Comparison of ENCODE assay signal across 20 cellular contexts in genomic region chr4:7637971-7638370, GRCh38.
"Had no signal": no experiment of that assay in that cellular context is flagged by ENCODE, and none has a peak within 500 bp of the region (broad histone marks: within the 10 kb centered on the region; RNA-seq: fewer than 3 reads in every experiment).

No MANE protein-coding gene starts in this region.

- H3K9me3 ChIP-seq: esophagus muscularis mucosa, gastroesophageal sphincter, heart left ventricle, left lung, lower lobe of right lung, mucosa of descending colon had no signal

- H3K4me3 ChIP-seq: coronary artery, dorsolateral prefrontal cortex, esophagus muscularis mucosa, gastroesophageal sphincter, heart left ventricle, hepatocyte, left lung, lower lobe of right lung, mucosa of descending colon had no signal

- ATAC-seq: foreskin keratinocyte, gastroesophageal sphincter, heart left ventricle, left cardiac atrium, left ventricle myocardium superior had no signal

- H3K4me2 ChIP-seq: hepatocyte had no signal

- H3K4me1 ChIP-seq: foreskin keratinocyte, gastroesophageal sphincter had no signal

- H3K36me3 ChIP-seq: esophagus muscularis mucosa, gastroesophageal sphincter, heart left ventricle, left lung, lower lobe of right lung had no signal

- DNase-seq: dermis blood vessel endothelial cell; dorsolateral prefrontal cortex; effector CD4-positive, alpha-beta T cell; effector memory CD4-positive, alpha-beta T cell; foreskin keratinocyte; hypothalamus; immature natural killer cell; islet precursor cell; left cardiac atrium; left lung; left ventricle myocardium superior; lower lobe of right lung; mesenchymal stem cell; mucosa of descending colon; naive B cell had no signal

- H3K27me3 ChIP-seq: dorsolateral prefrontal cortex, esophagus muscularis mucosa, gastroesophageal sphincter, hepatocyte had no signal

- H3K27ac ChIP-seq: coronary artery, dorsolateral prefrontal cortex, esophagus muscularis mucosa, foreskin keratinocyte, gastroesophageal sphincter, heart left ventricle, hepatocyte, lower lobe of right lung had no signal

- H2AFZ ChIP-seq: hepatocyte had no signal
